ENCODE assay signal across 23 cellular contexts in the genomic region with DNA sequence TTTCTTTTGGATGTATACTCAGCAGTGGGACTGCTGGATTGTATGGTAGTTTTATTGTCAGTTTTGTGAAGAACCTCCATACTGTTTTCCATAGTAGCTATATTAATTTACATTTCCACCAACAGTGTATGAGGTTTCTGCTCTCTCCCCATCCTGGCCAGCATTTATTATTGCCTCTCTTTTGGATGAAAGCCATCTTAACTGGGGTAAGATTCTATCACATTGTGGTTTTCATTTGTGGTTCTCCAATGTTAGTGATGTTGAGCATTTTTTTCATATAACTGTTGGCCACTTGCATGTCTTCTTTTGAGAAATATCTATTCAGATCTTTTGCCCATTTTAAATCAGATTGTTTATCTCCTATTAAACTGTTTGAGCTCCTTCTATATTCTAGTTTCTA. TPM values are rescaled to one million over a fixed set of nuclear protein-coding genes. Genes with fewer than 3 reads are reported as not detected.
"Had no signal": no experiment of that assay in that cellular context is flagged by ENCODE, and none has a peak within 500 bp of the region (broad histone marks: within the 10 kb centered on the region; RNA-seq: fewer than 3 reads in every experiment).

No MANE protein-coding gene starts in this region.

- H3K4me1 Mint-ChIP-seq: naive B cell, nephron had no signal

- DNase-seq: effector memory CD8-positive, alpha-beta T cell; gastrocnemius medialis; heart right ventricle; hypothalamus; islet precursor cell; left lung; lower lobe of right lung; mesenchymal stem cell; naive B cell; occipital lobe; pancreas; right cardiac atrium; stimulated activated CD4-positive, alpha-beta T cell treated with anti-CD3 and anti-CD28 coated beads, Interleukin-2, amount 100 ng/mL, for 48 hours; stimulated activated naive CD4-positive, alpha-beta T cell treated with Interleukin-2 at 50 U/mL for 16 hours; trophoblast cell had no signal

- H3K4me3 Mint-ChIP-seq: dendritic cell treated with granulocyte-macrophage colony-stimulating factor and Interleukin-4, amounts not matched to agents 40 ng/mL and 50 ng/mL, for 4 days; effector memory CD8-positive, alpha-beta T cell; naive B cell; nephron had no signal

- H3K4me1 ChIP-seq: esophagus muscularis mucosa, gastrocnemius medialis, heart right ventricle, left lung, lower lobe of right lung, pancreas had no signal

- H3K4me2 ChIP-seq: smooth muscle cell had no signal

- H3K9me3 Mint-ChIP-seq: effector memory CD8-positive, alpha-beta T cell had no signal

- H3K27ac ChIP-seq: epithelial cell of prostate, esophagus muscularis mucosa, gastrocnemius medialis, heart right ventricle, left lung, lower lobe of right lung, pancreas had no signal

- H3K4me3 ChIP-seq: esophagus muscularis mucosa, gastrocnemius medialis, heart right ventricle, left lung, lower lobe of right lung, pancreas, smooth muscle cell had no signal

- H3K27me3 Mint-ChIP-seq: naive B cell, progenitor cell of endocrine pancreas had no signal

- H3K27ac Mint-ChIP-seq: dendritic cell treated with granulocyte-macrophage colony-stimulating factor and Interleukin-4, amounts not matched to agents 40 ng/mL and 50 ng/mL, for 4 days; effector memory CD8-positive, alpha-beta T cell; naive B cell; nephron; progenitor cell of endocrine pancreas had no signal

- H3K36me3 ChIP-seq: esophagus muscularis mucosa, gastrocnemius medialis, heart right ventricle, left lung, lower lobe of right lung, pancreas had no signal

- FAIRE-seq: pancreas had no signal

- H3K27me3 ChIP-seq: esophagus muscularis mucosa, gastrocnemius medialis, heart right ventricle, left lung had no signal

- H3K9me3 ChIP-seq: gastrocnemius medialis, lower lobe of right lung, pancreas had no signal

RNA-seq across cellular contexts. Expression of a gene that starts 27.6 kb away (rescaled TPM):
- total RNA-seq: fibroblast of villous mesenchyme, gastrocnemius medialis, left lung, lower lobe of right lung, occipital lobe, pancreas, progenitor cell of endocrine pancreas, smooth muscle cell had no signal
- polyA plus RNA-seq: pancreas, smooth muscle cell, urinary bladder had no signal
